ENCODE assay signal across 14 cellular contexts in genomic region chr5:114435885-114436299, GRCh38.
A peak's percentile ranks its signal among the peaks of the same experiment; 100 is the strongest.
DNase-seq lines count a peak whose midpoint lies in the region; ATAC-seq and TF ChIP-seq lines count a peak whose summit lies in the region.
"Had no signal": no experiment of that assay in that cellular context is flagged by ENCODE, and none has a peak within 500 bp of the region (broad histone marks: within the 10 kb centered on the region; RNA-seq: fewer than 3 reads in every experiment).

No MANE protein-coding gene starts in this region.

- no peaks in the 10 kb centered on the region for H3K9me3 ChIP-seq in MM.1S (replicated peaks; ENCODE audit: insufficient read depth, low read length)
- H3K9me3 ChIP-seq: vagina had no signal

- TF ChIP-seq CTCF in Calu3 (IDR thresholded peaks at IDR 0.05; ENCODE audit: unreplicated experiment) (no peak), MM.1S (IDR thresholded peaks at IDR 0.05; ENCODE audit: low read length) (no peak)

- 0 out of 2 replicates have a peak, but pooled peaks cover 3% of the 10 kb centered on the region for H3K4me1 ChIP-seq in MM.1S (ENCODE audit: low read length)
- H3K4me1 ChIP-seq: vagina had no signal

- no peak overlapping the region for H3K4me3 ChIP-seq in MM.1S (ENCODE audit: low read length)
- H3K4me3 ChIP-seq: vagina had no signal

- no peaks in the 10 kb centered on the region for H3K9me3 Mint-ChIP-seq in Calu3 (ENCODE audit: low read depth, unreplicated experiment)

- H3K4me2 ChIP-seq in MM.1S (ENCODE audit: low read depth, low read length) = no peak overlapping the region

- no peaks in the 10 kb centered on the region for H4K20me1 ChIP-seq in MM.1S (ENCODE audit: insufficient read depth, low read length)

- no peak overlapping the region for H2AFZ ChIP-seq in MM.1S (ENCODE audit: low read length)

- no peak overlapping the region for H3K27ac Mint-ChIP-seq in Calu3 (ENCODE audit: unreplicated experiment)
- H3K27ac Mint-ChIP-seq: progenitor cell of endocrine pancreas had no signal

- no peaks in the 10 kb centered on the region for H3F3A ChIP-seq in MM.1S (ENCODE audit: insufficient read depth, low read length)

- H3K9ac ChIP-seq in MM.1S (ENCODE audit: low read length) = no peak overlapping the region

- intact Hi-C loops in Calu3 (cut with micrococcal nuclease; ENCODE audit: unreplicated experiment) = no loop called here
- intact Hi-C loops in left cardiac atrium (cut with DNase I) = no loop called here

- H3K27ac ChIP-seq in MM.1S (ENCODE audit: low read length) = no peak overlapping the region
- H3K27ac ChIP-seq: vagina had no signal

- no peaks in the 10 kb centered on the region for H3K27me3 ChIP-seq in MM.1S (replicated peaks; ENCODE audit: insufficient read depth, low read length)
- H3K27me3 ChIP-seq: vagina had no signal

- BruUV-seq in Calu3 (replicated peaks; lab: Mats Ljungman, UMichigan) = no TSS peak

- ATAC-seq in GM18499 (IDR thresholded peaks at IDR 0.05; ENCODE audit: insufficient read depth, unreplicated experiment) (peak; percentile 78), GM19438 (IDR thresholded peaks at IDR 0.05; ENCODE audit: low read depth, unreplicated experiment) (peak; percentile 58), HG02763 (IDR thresholded peaks at IDR 0.05; ENCODE audit: unreplicated experiment) (peak; percentile 72), HG03457 (IDR thresholded peaks at IDR 0.05; ENCODE audit: unreplicated experiment) (peak; percentile 63), GM21526 (IDR thresholded peaks at IDR 0.05; ENCODE audit: low FRiP score, unreplicated experiment) (no peak), left cardiac atrium (no peak)

- no peak overlapping the region for H3K4me3 Mint-ChIP-seq in Calu3 (ENCODE audit: low read depth, unreplicated experiment)
- H3K4me3 Mint-ChIP-seq: mesothelial cell of epicardium had no signal

- no peaks in the 10 kb centered on the region for H3K36me3 ChIP-seq in MM.1S (replicated peaks; ENCODE audit: insufficient read depth, low read length)
- H3K36me3 ChIP-seq: vagina had no signal

- no peaks in the 10 kb centered on the region for H3K27me3 Mint-ChIP-seq in Calu3 (ENCODE audit: unreplicated experiment)
- H3K27me3 Mint-ChIP-seq: progenitor cell of endocrine pancreas had no signal

- H3K4me1 Mint-ChIP-seq in Calu3 (ENCODE audit: low read depth, unreplicated experiment) = peaks cover 8% of the 10 kb centered on the region

- H3K79me2 ChIP-seq in MM.1S (ENCODE audit: low read length) = no peaks in the 10 kb centered on the region

- H3K36me3 Mint-ChIP-seq in Calu3 (ENCODE audit: insufficient read depth, unreplicated experiment) = no peaks in the 10 kb centered on the region

- H3K9me2 ChIP-seq in MM.1S (replicated peaks; ENCODE audit: insufficient read depth, low read length) = no peaks in the 10 kb centered on the region

- CTCF ChIA-PET in Calu3 (lab: Charles Lee) = interaction anchor here (1.4 kb wide), 1 partner anchor 14 kb away, joined by 7 read pairs; no protein-coding TSS in a partner anchor

- DNase-seq in Calu3 (no peak), MM.1S (no peak), left cardiac atrium (no peak)
- DNase-seq: DMS53, NCI-H510A treated with DMSO at 0.1 percent for 48 hours, SHP77 treated with DMSO at 0.1 percent for 48 hours had no signal

Comparison
In these comparisons a context has a peak if more than half of its experiments do, and no peak if none do; other contexts are left out.
1. ATAC-seq: peak in GM18499 (single experiment), GM19438 (single experiment), HG02763 (single experiment) and HG03457 (single experiment); none in GM21526 (single experiment) and left cardiac atrium (0 of 2).